In genomic region chr9:131296906-131297500, GRCh38 we compare ENCODE assay signal across 19 cellular contexts. TPM values are rescaled to one million over a fixed set of nuclear protein-coding genes. Genes with fewer than 3 reads are reported as not detected.
"Had no signal": no experiment of that assay in that cellular context is flagged by ENCODE, and none has a peak within 500 bp of the region (broad histone marks: within the 10 kb centered on the region; RNA-seq: fewer than 3 reads in every experiment).

No MANE protein-coding gene starts in this region.

- H3K4me3 ChIP-seq: ovary, spleen, testis, transverse colon had no signal

- DNase-seq: activated CD4-positive, alpha-beta T cell treated with anti-CD3 and anti-CD28 coated beads for 48 hours; activated CD4-positive, alpha-beta T cell treated with anti-CD3 and anti-CD28 coated beads, Interleukin-2, amount 50 U/mL, for 48 hours; activated CD8-positive, alpha-beta memory T cell treated with anti-CD3 and anti-CD28 coated beads for 24 hours; activated effector memory CD4-positive, alpha-beta T cell treated with Interleukin-2 at 50 U/mL for 16 hours; activated naive CD4-positive, alpha-beta T cell treated with anti-CD3 and anti-CD28 coated beads for 36 hours; activated naive CD8-positive, alpha-beta T cell treated with anti-CD3 and anti-CD28 coated beads, Interleukin-2, amount 10 ng/mL, durations not matched to agents 7 days and 5 days; amniotic stem cell; brain microvascular endothelial cell; central memory CD4-positive, alpha-beta T cell; foreskin fibroblast; mammary epithelial cell; ovary; spleen; stimulated activated naive CD4-positive, alpha-beta T cell treated with Interleukin-2 at 50 U/mL for 16 hours; T-cell; testis; transverse colon had no signal

- H3K36me3 ChIP-seq: brain microvascular endothelial cell, neutrophil, ovary, spleen, transverse colon had no signal

- H3K4me1 ChIP-seq: spleen, testis, transverse colon had no signal

- ATAC-seq: esophagus mucosa, T-cell had no signal

- H3K27ac ChIP-seq: brain microvascular endothelial cell, neutrophil, ovary, spleen, testis, transverse colon had no signal

- H3K9me3 ChIP-seq: neutrophil, ovary, spleen, testis, transverse colon had no signal

- H3K27me3 ChIP-seq: brain microvascular endothelial cell, neutrophil, ovary, spleen, testis, transverse colon had no signal

RNA-seq across cellular contexts. Expression of gene PLPP7, which starts 7.5 kb away (rescaled TPM):
- polyA plus RNA-seq: mammary epithelial cell had no signal
